ENCODE assay signal across 13 cellular contexts in the genomic region with DNA sequence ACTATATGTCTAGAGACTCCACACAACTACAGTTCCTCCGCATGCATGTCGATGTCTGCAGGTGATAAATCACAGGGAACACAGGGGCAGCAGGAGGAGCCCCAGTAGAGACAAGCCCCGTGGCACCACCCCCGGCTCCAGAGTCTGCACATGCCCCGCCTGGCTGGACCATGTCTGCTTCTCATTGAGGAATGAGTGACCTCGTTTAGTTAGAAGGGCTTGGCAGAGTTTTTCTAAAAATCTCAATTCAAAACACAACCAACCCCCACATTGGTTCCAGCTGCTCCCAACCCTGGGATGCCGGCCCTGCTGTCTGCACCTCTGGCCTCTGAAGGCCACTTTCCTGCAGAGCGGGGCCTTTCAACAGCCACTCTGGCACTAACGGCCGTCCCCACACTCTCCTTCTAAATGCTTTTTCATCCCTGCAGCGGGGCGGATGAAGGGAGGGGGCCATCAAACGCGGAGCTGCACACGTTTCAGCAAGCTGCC.
DNase-seq lines count a peak whose midpoint lies in the region; ATAC-seq and TF ChIP-seq lines count a peak whose summit lies in the region.
"Had no signal": no experiment of that assay in that cellular context is flagged by ENCODE, and none has a peak within 500 bp of the region (broad histone marks: within the 10 kb centered on the region; RNA-seq: fewer than 3 reads in every experiment).

No MANE protein-coding gene starts in this region.

- peak overlapping the region; percentile 76 to 95 (median 85) for H3K4me2 ChIP-seq in BLaER1 treated with 17β-estradiol and CSF1 and Interleukin-3, amounts not matched to agents 10 nM and 100 nM

- no peaks in the 10 kb centered on the region for H3K9me3 ChIP-seq in BLaER1 treated with 17β-estradiol and CSF1 and Interleukin-3, amounts not matched to agents 10 nM and 100 nM (replicated peaks in 1 of 11)
- H3K9me3 ChIP-seq in WERI-Rb-1 (ENCODE audit: severe bottlenecking) (no peaks in the 10 kb centered on the region), heart left ventricle (no peaks in the 10 kb centered on the region), ovary (no peaks in the 10 kb centered on the region)
- H3K9me3 ChIP-seq: Caco-2 had no signal

- H3K4me1 ChIP-seq in BLaER1 treated with 17β-estradiol and CSF1 and Interleukin-3, amounts not matched to agents 10 nM and 100 nM = peaks cover 47 to 100% (median 98%) of the 10 kb centered on the region in 10 experiments
- H3K4me1 ChIP-seq in heart left ventricle (peaks cover 0 to 24% (median 0%) of the 10 kb centered on the region in 12 donors), ovary (ENCODE audit: insufficient read depth) (peaks cover 15% of the 10 kb centered on the region)
- H3K4me1 ChIP-seq: Caco-2 had no signal

- peak overlapping the region in 5 of 11 experiments; percentile 6 to 36 (median 23); a peak in 2 of 22 replicates for H3K9ac ChIP-seq in BLaER1 treated with 17β-estradiol and CSF1 and Interleukin-3, amounts not matched to agents 10 nM and 100 nM

- no peak for TF ChIP-seq EP300 in ovary (IDR thresholded peaks at IDR 0.05)

- peaks cover 0 to 9% (median 0%) of the 10 kb centered on the region in 11 experiments; a peak in 3 of 22 replicates for H4K20me1 ChIP-seq in BLaER1 treated with 17β-estradiol and CSF1 and Interleukin-3, amounts not matched to agents 10 nM and 100 nM

- DNase-seq in WERI-Rb-1 (peak; percentile 73), heart left ventricle (peak in 3 of 5 donors; percentile 25 to 66 (median 49)), ovary (peak; percentile 63 to 82 (median 80)), SKM-1 treated with dmso at 0.1 percent for 144 hours (lab: John Stamatoyannopoulos, UW; ENCODE audit: unreplicated experiment) (no peak)
- no peak for DNase-seq in NK-92 treated with Interleukin-12 subunit alpha and Interleukin-12 subunit beta, amount 100 ng/mL, for 24 hours (lab: John Stamatoyannopoulos, UW)
- DNase-seq: activated CD8-positive, alpha-beta memory T cell treated with anti-CD3 and anti-CD28 coated beads for 24 hours; Caco-2; KG1; stimulated activated CD4-positive, alpha-beta T cell treated with anti-CD3 and anti-CD28 coated beads, Interleukin-4, amount 100 ng/mL, for 1 hour had no signal

- TF ChIP-seq POLR2A in heart left ventricle (IDR thresholded peaks at IDR 0.05) (no peak), ovary (IDR thresholded peaks at IDR 0.05) (no peak)

- 24 to 37% (median 28%) methylated on average over 15 of the region's 15 CpGs for WGBS in heart left ventricle, 4 donors
- 2% methylated on average over 15 of the region's 15 CpGs for WGBS in ovary, 3 donors

- no peaks in the 10 kb centered on the region for H3K36me3 ChIP-seq in BLaER1 treated with 17β-estradiol and CSF1 and Interleukin-3, amounts not matched to agents 10 nM and 100 nM
- H3K36me3 ChIP-seq in WERI-Rb-1 (no peaks in the 10 kb centered on the region), heart left ventricle (no peaks in the 10 kb centered on the region), ovary (no peaks in the 10 kb centered on the region)

- H3K27me3 ChIP-seq in BLaER1 treated with 17β-estradiol and CSF1 and Interleukin-3, amounts not matched to agents 10 nM and 100 nM = peaks cover 0 to 21% (median 0%) of the 10 kb centered on the region in 11 experiments; a peak in 5 of 22 replicates
- H3K27me3 ChIP-seq in WERI-Rb-1 (ENCODE audit: insufficient read depth, low read depth, severe bottlenecking) (no peaks in the 10 kb centered on the region), heart left ventricle (peaks cover 0 to 6% (median 0%) of the 10 kb centered on the region in 9 donors), ovary (no peaks in the 10 kb centered on the region)

- H3K27ac ChIP-seq in BLaER1 treated with 17β-estradiol and CSF1 and Interleukin-3, amounts not matched to agents 10 nM and 100 nM = no peak overlapping the region
- H3K27ac ChIP-seq in WERI-Rb-1 (peak overlapping the region; percentile 83), heart left ventricle (peak overlapping the region in 6 of 12 donors; percentile 3 to 71 (median 24)), ovary (peak overlapping the region in 1 of 2 donors; percentile 77)

- intact Hi-C loops in heart left ventricle (cut with DNase I) (no loop called here), ovary (cut with DNase I) (loop anchor here in 2 of 4 donors (5.0 to 10.0 kb wide), 2 partner anchors 66 to 101 kb away; no protein-coding TSS in a partner anchor)

- no peak for TF ChIP-seq CTCF in WERI-Rb-1 (IDR thresholded peaks at IDR 0.05; ENCODE audit: low read depth, low read length)
- no peak for TF ChIP-seq CTCF in heart left ventricle (IDR thresholded peaks at IDR 0.05)
- TF ChIP-seq CTCF in ovary (IDR thresholded peaks at IDR 0.05) = no peak

- ATAC-seq in heart left ventricle (peak; percentile 43 to 67 (median 52)), HG02885 (IDR thresholded peaks at IDR 0.05; ENCODE audit: poor library complexity, unreplicated experiment) (no peak), HG03175 (IDR thresholded peaks at IDR 0.05; ENCODE audit: unreplicated experiment) (no peak)
- ATAC-seq: naive thymus-derived CD4-positive, alpha-beta T cell had no signal

- peak overlapping the region in 5 of 10 experiments; percentile 14 to 36 (median 27); a peak in 7 of 20 replicates for H3K4me3 ChIP-seq in BLaER1 treated with 17β-estradiol and CSF1 and Interleukin-3, amounts not matched to agents 10 nM and 100 nM
- no peak overlapping the region for H3K4me3 ChIP-seq in WERI-Rb-1 (ENCODE audit: low read depth, low read length)
- H3K4me3 ChIP-seq in heart left ventricle = peak overlapping the region in 1 of 12 donors; percentile 32
- peak overlapping the region; percentile 5 for H3K4me3 ChIP-seq in ovary

Comparison
In these comparisons a context has a peak if more than half of its experiments do, and no peak if none do; other contexts are left out.
1. DNase-seq: peak in WERI-Rb-1 (single experiment), heart left ventricle (3 of 5) and ovary (5 of 5); none in NK-92 treated with Interleukin-12 subunit alpha and Interleukin-12 subunit beta, amount 100 ng/mL, for 24 hours (single experiment) and SKM-1 treated with dmso at 0.1 percent for 144 hours (single experiment).
2. ATAC-seq: peak in heart left ventricle (4 of 4); none in HG02885 (single experiment) and HG03175 (single experiment).